Comparison of ENCODE assay signal across 25 cellular contexts in genomic region chr3:135246027-135246426, GRCh38.
DNase-seq lines count a peak whose midpoint lies in the region; ATAC-seq and TF ChIP-seq lines count a peak whose summit lies in the region.
"Had no signal": no experiment of that assay in that cellular context is flagged by ENCODE, and none has a peak within 500 bp of the region (broad histone marks: within the 10 kb centered on the region; RNA-seq: fewer than 3 reads in every experiment).

No MANE protein-coding gene starts in this region.

- no peak overlapping the region for H3K4me3 ChIP-seq in GM12864 (ENCODE audit: low read depth, low read length)
- H3K4me3 ChIP-seq in HCT116 (replicated peaks in 1 of 2; ENCODE audit: low read depth in 1 of 2, low read length in 2 of 2), result no peak overlapping the region
- H3K4me3 ChIP-seq in WERI-Rb-1 (ENCODE audit: low read depth, low read length), result no peak overlapping the region
- no peak overlapping the region for H3K4me3 ChIP-seq in neural cell (ENCODE audit: low read length)
- H3K4me3 ChIP-seq: SJSA1, testis, uterus had no signal

- no peaks in the 10 kb centered on the region for H3K4me1 ChIP-seq in HCT116 (ENCODE audit: control insufficient read depth in 1 of 2, insufficient read depth in 2 of 2, low read length in 2 of 2)
- H3K4me1 ChIP-seq: SJSA1, testis, uterus had no signal

- DNase-seq in GM12864 (ENCODE audit: low read depth) (no peak), HCT116 (ENCODE audit: low read depth, low spot score) (no peak), WERI-Rb-1 (no peak), HUDEP-2 (lab: John Stamatoyannopoulos, UW; ENCODE audit: unreplicated experiment in 76 of 76) (no peak), putamen (ENCODE audit: low spot score) (no peak)
- no peak for DNase-seq in activated naive CD4-positive, alpha-beta T cell treated with anti-CD3 and anti-CD28 coated beads, Interleukin-2, amount 50 U/mL, for 16 hours
- DNase-seq: activated CD4-positive, alpha-beta T cell treated with anti-CD3 and anti-CD28 coated beads for 1 hour; activated naive CD8-positive, alpha-beta T cell treated with anti-CD3 and anti-CD28 coated beads for 36 hours; activated T-cell treated with anti-CD3 and anti-CD28 coated beads for 4 hours; aorta; effector CD8-positive, alpha-beta T cell; head of caudate nucleus; kidney glomerular epithelial cell; NCI-H146; NCI-H446 treated with DMSO at 0.1 percent for 48 hours; nephron progenitor cell; stimulated activated CD4-positive, alpha-beta T cell treated with anti-CD3 and anti-CD28 coated beads, Interleukin-15, amount 100 ng/mL, for 24 hours; stimulated activated naive B cell treated with anti-CD40 and anti-IgM and Interleukin-4, amounts not matched to agents 10 μg/mL and 1 μg/mL and 100 μg/mL, for 72 hours; T-helper 1 cell; testis; uterus had no signal

- H3K9ac ChIP-seq in HCT116 (ENCODE audit: low read length) (no peak overlapping the region), neural cell (ENCODE audit: low read length) (no peak overlapping the region)
- H3K9ac ChIP-seq: KMS-11 had no signal

- intact Hi-C loops in HCT116 (cut with micrococcal nuclease), result no loop called here

- BruUV-seq in HCT116 (replicated peaks; lab: Mats Ljungman, UMichigan), result no TSS peak

- H3F3A ChIP-seq in neural cell (ENCODE audit: insufficient read depth, low read length, poor library complexity, severe bottlenecking), result no peaks in the 10 kb centered on the region

- H3K9me3 ChIP-seq in HCT116 (ENCODE audit: control insufficient read depth in 1 of 2, insufficient read depth in 1 of 2, low read depth in 1 of 2, low read length in 2 of 2) (no peaks in the 10 kb centered on the region), WERI-Rb-1 (ENCODE audit: severe bottlenecking) (no peaks in the 10 kb centered on the region), neural cell (ENCODE audit: low read length) (no peaks in the 10 kb centered on the region)
- H3K9me3 ChIP-seq: SJSA1, testis, uterus had no signal

- H2AFZ ChIP-seq in HCT116 (ENCODE audit: low read depth, low read length, poor library complexity, severe bottlenecking), result no peak overlapping the region
- H2AFZ ChIP-seq in neural cell (ENCODE audit: low read depth, low read length), result no peak overlapping the region

- H3K27me3 ChIP-seq in HCT116 (ENCODE audit: insufficient read depth, low read length) (peaks cover 14% of the 10 kb centered on the region), WERI-Rb-1 (ENCODE audit: insufficient read depth, low read depth, severe bottlenecking) (no peaks in the 10 kb centered on the region), neural cell (ENCODE audit: insufficient read depth, low read depth, low read length) (no peaks in the 10 kb centered on the region)
- H3K27me3 ChIP-seq: SJSA1, testis, uterus had no signal

- peak; percentile 5; the same call in 1 of the 2 replicates for TF ChIP-seq RAD21 in HCT116 (IDR thresholded peaks at IDR 0.05; ENCODE audit: low read depth)
- no peak for TF ChIP-seq RAD21 in neural cell (conservative IDR thresholded peaks at IDR 0.05)

- no peak for ATAC-seq in HCT116
- ATAC-seq in GM21786 (IDR thresholded peaks at IDR 0.05; ENCODE audit: unreplicated experiment), result no peak
- ATAC-seq: stimulated activated naive B cell treated with anti-CD40 and anti-IgM and Interleukin-4, amounts not matched to agents 10 μg/mL and 1 μg/mL and 100 μg/mL, for 72 hours had no signal

- H4K20me1 ChIP-seq in HCT116 (ENCODE audit: insufficient read depth), result no peaks in the 10 kb centered on the region
- no peaks in the 10 kb centered on the region for H4K20me1 ChIP-seq in neural cell (ENCODE audit: insufficient read depth)

- TF ChIP-seq POLR2A in HCT116 (IDR thresholded peaks at IDR 0.05; ENCODE audit: borderline replicate concordance, extremely low read depth, insufficient read depth, insufficient read length), result no peak

- TF ChIP-seq CTCF in GM12864 (IDR thresholded peaks at IDR 0.05; ENCODE audit: low read depth, low read length, missing control alignments) (peak; percentile 32), HCT116 (IDR thresholded peaks at IDR 0.05 in 2 of 3, conservative IDR thresholded peaks at IDR 0.05 in 1 of 3; ENCODE audit: borderline replicate concordance in 1 of 3, insufficient read depth in 1 of 3, low read depth in 2 of 3, low read length in 2 of 3) (peak in 1 of 3 experiments; percentile 21; a peak in 1 of 6 replicates), WERI-Rb-1 (IDR thresholded peaks at IDR 0.05; ENCODE audit: low read depth, low read length) (peak; percentile 37), neural cell (IDR thresholded peaks at IDR 0.05; ENCODE audit: poor library complexity, severe bottlenecking) (no peak)

- H3K36me3 ChIP-seq in HCT116 (ENCODE audit: control insufficient read depth in 1 of 2, insufficient read depth in 2 of 2, low read length in 2 of 2) (no peaks in the 10 kb centered on the region), WERI-Rb-1 (no peaks in the 10 kb centered on the region), neural cell (ENCODE audit: insufficient read depth, low read length) (peaks cover 8% of the 10 kb centered on the region)
- H3K36me3 ChIP-seq: SJSA1, uterus had no signal

- H3K79me2 ChIP-seq in HCT116 (ENCODE audit: insufficient read depth, low read length) (no peaks in the 10 kb centered on the region), neural cell (replicated peaks; ENCODE audit: insufficient read depth, low read length) (no peaks in the 10 kb centered on the region)

- RAD21 ChIA-PET in HCT116 (lab: Charles Lee; ENCODE audit: low non-redundant PET in 1 of 2, low total read pairs in 2 of 2, uncharacterized antibody in 2 of 2, unreplicated experiment in 2 of 2), result no interaction called here

- POLR2A ChIA-PET in HCT116 (lab: Charles Lee), result no interaction called here

- H3K27ac ChIP-seq in HCT116 (ENCODE audit: low read depth, low read length) (no peak overlapping the region), WERI-Rb-1 (no peak overlapping the region), neural cell (ENCODE audit: low read length) (peak overlapping the region; percentile 22)
- H3K27ac ChIP-seq: KMS-11, SJSA1, testis, uterus had no signal

- H3K9me2 ChIP-seq in HCT116 (ENCODE audit: insufficient read depth), result no peaks in the 10 kb centered on the region
- no peaks in the 10 kb centered on the region for H3K9me2 ChIP-seq in neural cell (ENCODE audit: insufficient read depth, low read length)

- no peak for TF ChIP-seq EP300 in neural cell (conservative IDR thresholded peaks at IDR 0.05; ENCODE audit: poor library complexity, severe bottlenecking)

- no peak overlapping the region for H3K4me2 ChIP-seq in HCT116 (ENCODE audit: low read length)
- no peak overlapping the region for H3K4me2 ChIP-seq in neural cell (ENCODE audit: low read length)
- H3K4me2 ChIP-seq: KMS-11 had no signal

- CTCF ChIA-PET in HCT116 (lab: Charles Lee), result interaction anchor here (1.1 kb wide), 1 partner anchor 257 kb away, joined by 4 read pairs; no protein-coding TSS in a partner anchor

TF ChIP-seq in HCT116, 20 proteins besides CTCF, POLR2A, EP300 and RAD21:
- TF ChIP-seq ELF1 (IDR thresholded peaks at IDR 0.05; ENCODE audit: borderline replicate concordance, low read depth) (no peak), SP1 (IDR thresholded peaks at IDR 0.05; ENCODE audit: low read depth) (no peak)

TF ChIP-seq in neural cell, 6 proteins besides CTCF, POLR2A, EP300 and RAD21:
- TF ChIP-seq REST (IDR thresholded peaks at IDR 0.05; ENCODE audit: borderline replicate concordance) (no peak), EZH2 (IDR thresholded peaks at IDR 0.05; ENCODE audit: borderline replicate concordance, insufficient read depth, low read length, poor library complexity, severe bottlenecking) (no peak), POLR2AphosphoS5 (IDR thresholded peaks at IDR 0.05) (no peak), TAF1 (IDR thresholded peaks at IDR 0.05; ENCODE audit: low read depth) (no peak), SMC3 (conservative IDR thresholded peaks at IDR 0.05; ENCODE audit: poor library complexity) (no peak)
